10 cellular contexts compared by ENCODE assay signal in the genomic region with DNA sequence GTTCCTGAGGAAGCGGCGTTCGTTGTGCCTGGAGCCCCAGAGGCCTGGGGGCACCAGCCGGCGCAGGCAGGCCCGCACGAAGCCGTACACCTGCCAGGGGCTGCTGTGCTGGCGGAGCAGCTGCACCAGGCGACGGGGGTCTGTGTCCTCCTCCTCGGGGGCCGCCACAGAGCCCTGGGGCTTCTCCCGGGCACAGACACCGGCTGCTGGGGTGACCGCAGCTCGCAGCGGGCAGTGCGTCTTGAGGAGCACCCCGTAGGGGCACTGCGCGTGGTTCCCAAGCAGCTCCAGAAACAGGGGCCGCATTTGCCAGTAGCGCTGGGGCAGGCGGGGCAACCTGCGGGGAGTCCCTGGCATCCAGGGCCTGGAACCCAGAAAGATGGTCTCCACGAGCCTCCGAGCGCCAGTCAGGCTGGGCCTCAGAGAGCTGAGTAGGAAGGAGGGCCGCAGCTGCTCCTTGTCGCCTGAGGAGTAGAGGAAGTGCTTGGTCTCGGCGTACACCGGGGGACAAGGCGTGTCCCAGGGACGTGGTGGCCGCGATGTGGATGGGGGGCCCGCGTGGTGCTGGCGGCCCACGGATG. TPM values are rescaled to one million over a fixed set of nuclear protein-coding genes. Genes with fewer than 3 reads are reported as not detected.
DNase-seq lines count a peak whose midpoint lies in the region; TF ChIP-seq lines count a peak whose summit lies in the region.
"Had no signal": no experiment of that assay in that cellular context is flagged by ENCODE, and none has a peak within 500 bp of the region (broad histone marks: within the 10 kb centered on the region; RNA-seq: fewer than 3 reads in every experiment).

No MANE protein-coding gene starts in this region.

- no peak overlapping the region for H3K27ac Mint-ChIP-seq in activated naive CD8-positive, alpha-beta T cell treated with anti-CD3 and anti-CD28 coated beads for 36 hours
- no peak overlapping the region for H3K27ac Mint-ChIP-seq in nephron

- no peaks in the 10 kb centered on the region for H3K27me3 Mint-ChIP-seq in activated naive CD8-positive, alpha-beta T cell treated with anti-CD3 and anti-CD28 coated beads for 36 hours
- H3K27me3 Mint-ChIP-seq in nephron (ENCODE audit: low read depth): peaks cover 54% of the 10 kb centered on the region

- peaks cover 3% of the 10 kb centered on the region for H3K36me3 Mint-ChIP-seq in activated naive CD8-positive, alpha-beta T cell treated with anti-CD3 and anti-CD28 coated beads for 36 hours
- no peaks in the 10 kb centered on the region for H3K36me3 Mint-ChIP-seq in nephron (ENCODE audit: low read depth)

- DNase-seq in D341Med (ENCODE audit: low spot score): peak; percentile 22
- DNase-seq in HCEC 1CT: peak; percentile 36
- no peak for DNase-seq in activated naive CD8-positive, alpha-beta T cell treated with anti-CD3 and anti-CD28 coated beads for 36 hours
- no peak for DNase-seq in NCI-H1092 (lab: John Stamatoyannopoulos, UW)
- no peak for DNase-seq in NCI-H82 (lab: John Stamatoyannopoulos, UW)
- no peak for DNase-seq in SW 1271 (lab: John Stamatoyannopoulos, UW)
- DNase-seq: erythroblast, hypothalamus, transverse colon had no signal

- peaks cover 3% of the 10 kb centered on the region for H3K4me1 Mint-ChIP-seq in activated naive CD8-positive, alpha-beta T cell treated with anti-CD3 and anti-CD28 coated beads for 36 hours
- H3K4me1 Mint-ChIP-seq in nephron: no peaks in the 10 kb centered on the region

- no peaks in the 10 kb centered on the region for H3K9me3 Mint-ChIP-seq in activated naive CD8-positive, alpha-beta T cell treated with anti-CD3 and anti-CD28 coated beads for 36 hours
- H3K9me3 Mint-ChIP-seq in nephron: no peaks in the 10 kb centered on the region

- H3K4me3 Mint-ChIP-seq in activated naive CD8-positive, alpha-beta T cell treated with anti-CD3 and anti-CD28 coated beads for 36 hours: peak overlapping the region; percentile 55
- peak overlapping the region; percentile 55 to 65 (median 57) for H3K4me3 Mint-ChIP-seq in nephron

- no peak for TF ChIP-seq CTCF in nephron (IDR thresholded peaks at IDR 0.05; ENCODE audit: unreplicated experiment in 3 of 3)

RNA-seq across cellular contexts. Expression of gene TERT, which starts 1.4 kb away (rescaled TPM):
- total RNA-seq in activated naive CD8-positive, alpha-beta T cell treated with anti-CD3 and anti-CD28 coated beads for 36 hours: 1 to 10 TPM; 6.0 to 6.2 TPM
- total RNA-seq: transverse colon had no signal

RNA-seq across cellular contexts. Expression of gene CLPTM1L, which starts 51.4 kb away (rescaled TPM):
- 10 to 100 TPM; 90.0 to 91.6 TPM for total RNA-seq in activated naive CD8-positive, alpha-beta T cell treated with anti-CD3 and anti-CD28 coated beads for 36 hours

Comparison
In these comparisons a context has a peak if more than half of its experiments do, and no peak if none do; other contexts are left out.
1. DNase-seq: peak in D341Med (single experiment) and HCEC 1CT (single experiment); none in activated naive CD8-positive, alpha-beta T cell treated with anti-CD3 and anti-CD28 coated beads for 36 hours (single experiment), NCI-H1092 (single experiment), NCI-H82 (single experiment) and SW 1271 (0 of 2).